In the genomic region with DNA sequence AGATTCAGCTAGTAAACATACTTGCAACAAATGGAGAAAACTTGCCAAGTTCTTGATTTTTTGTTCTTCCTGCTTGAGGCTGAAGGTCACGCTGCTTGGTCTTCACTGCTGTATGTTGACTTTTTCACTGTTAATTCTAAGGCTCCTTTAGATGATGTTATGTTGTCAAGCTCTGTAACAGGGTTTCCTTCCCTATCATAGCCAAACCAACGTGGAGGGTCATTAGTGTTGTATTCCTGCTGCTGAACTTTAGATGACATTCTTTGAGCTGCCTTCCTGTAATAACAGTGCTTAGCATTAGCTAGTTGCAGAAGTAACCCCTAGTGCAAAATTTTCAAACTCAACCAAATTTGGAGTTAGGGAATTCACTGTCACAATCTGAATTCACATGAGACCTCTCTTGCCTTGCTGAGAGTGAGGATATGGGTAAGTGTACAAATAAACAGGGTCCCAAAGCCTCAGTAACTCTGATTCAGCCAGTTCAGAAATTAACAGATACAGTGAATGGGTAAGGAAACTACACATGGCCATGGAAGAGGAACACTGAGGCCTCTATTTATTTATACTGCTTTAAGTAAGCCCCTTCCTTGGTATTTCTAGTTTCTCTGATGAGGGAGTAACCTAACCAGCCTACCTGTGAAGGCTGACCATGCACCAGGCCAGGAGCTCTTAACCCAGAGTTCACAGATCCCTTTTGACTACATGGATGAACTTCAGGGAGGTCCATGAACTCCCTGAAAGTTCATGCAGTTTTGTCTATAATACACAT, we compare ENCODE assay signal across 2 cellular contexts.
TF ChIP-seq lines count a peak whose summit lies in the region.

No MANE protein-coding gene starts in this region.

TF ChIP-seq in IMR-90, 13 proteins besides CTCF, POLR2A, EP300 and RAD21:
- TF ChIP-seq RFX5 (IDR thresholded peaks at IDR 0.05; ENCODE audit: low read depth, low read length): no peak
- no peak for TF ChIP-seq RCOR1 (IDR thresholded peaks at IDR 0.05; ENCODE audit: insufficient replicate concordance, low read length)
- TF ChIP-seq SMC3 (IDR thresholded peaks at IDR 0.05; ENCODE audit: low read depth, low read length): no peak
- TF ChIP-seq, protein P1, sequence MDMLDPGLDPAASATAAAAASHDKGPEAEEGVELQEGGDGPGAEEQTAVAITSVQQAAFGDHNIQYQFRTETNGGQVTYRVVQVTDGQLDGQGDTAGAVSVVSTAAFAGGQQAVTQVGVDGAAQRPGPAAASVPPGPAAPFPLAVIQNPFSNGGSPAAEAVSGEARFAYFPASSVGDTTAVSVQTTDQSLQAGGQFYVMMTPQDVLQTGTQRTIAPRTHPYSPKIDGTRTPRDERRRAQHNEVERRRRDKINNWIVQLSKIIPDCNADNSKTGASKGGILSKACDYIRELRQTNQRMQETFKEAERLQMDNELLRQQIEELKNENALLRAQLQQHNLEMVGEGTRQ (IDR thresholded peaks at IDR 0.05; ENCODE audit: low read depth, low read length): no peak
- no peak for TF ChIP-seq CEBPB (IDR thresholded peaks at IDR 0.05; ENCODE audit: low read depth, low read length)
- no peak for TF ChIP-seq NFE2L2 (IDR thresholded peaks at IDR 0.05; ENCODE audit: low read depth, low read length)
- no peak for TF ChIP-seq BHLHE40 (IDR thresholded peaks at IDR 0.05; ENCODE audit: low read depth, low read length)
- TF ChIP-seq MXI1 (IDR thresholded peaks at IDR 0.05; ENCODE audit: borderline replicate concordance, low read depth, low read length): no peak
- TF ChIP-seq MAFK (IDR thresholded peaks at IDR 0.05; ENCODE audit: low read depth, low read length): no peak
- no peak for TF ChIP-seq CHD1 (IDR thresholded peaks at IDR 0.05; ENCODE audit: low read depth, low read length)
- TF ChIP-seq FOS (IDR thresholded peaks at IDR 0.05; ENCODE audit: low read depth, low read length): no peak
- TF ChIP-seq, protein P2, sequence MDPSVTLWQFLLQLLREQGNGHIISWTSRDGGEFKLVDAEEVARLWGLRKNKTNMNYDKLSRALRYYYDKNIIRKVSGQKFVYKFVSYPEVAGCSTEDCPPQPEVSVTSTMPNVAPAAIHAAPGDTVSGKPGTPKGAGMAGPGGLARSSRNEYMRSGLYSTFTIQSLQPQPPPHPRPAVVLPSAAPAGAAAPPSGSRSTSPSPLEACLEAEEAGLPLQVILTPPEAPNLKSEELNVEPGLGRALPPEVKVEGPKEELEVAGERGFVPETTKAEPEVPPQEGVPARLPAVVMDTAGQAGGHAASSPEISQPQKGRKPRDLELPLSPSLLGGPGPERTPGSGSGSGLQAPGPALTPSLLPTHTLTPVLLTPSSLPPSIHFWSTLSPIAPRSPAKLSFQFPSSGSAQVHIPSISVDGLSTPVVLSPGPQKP (IDR thresholded peaks at IDR 0.05; ENCODE audit: borderline replicate concordance, low read depth, low read length): no peak

TF ChIP-seq in GM12878, 131 proteins besides CTCF, POLR2A, EP300 and RAD21:
- TF ChIP-seq MXI1 (IDR thresholded peaks at IDR 0.05; ENCODE audit: low read depth, low read length): no peak
